In genomic region chr13:27161423-27161822, GRCh38 we compare ENCODE assay signal across 18 cellular contexts.
"Had no signal": no experiment of that assay in that cellular context is flagged by ENCODE, and none has a peak within 500 bp of the region (broad histone marks: within the 10 kb centered on the region; RNA-seq: fewer than 3 reads in every experiment).

No MANE protein-coding gene starts in this region.

- H3K27ac Mint-ChIP-seq: activated CD4-positive, alpha-beta memory T cell treated with anti-CD3 and anti-CD28 coated beads, Interleukin-2, amount 10 ng/mL, durations not matched to agents 7 days and 5 days; activated naive CD4-positive, alpha-beta T cell treated with anti-CD3 and anti-CD28 coated beads, Interleukin-2, amount 50 U/mL, for 24 hours had no signal

- H3K36me3 ChIP-seq: colonic mucosa, left lung, upper lobe of right lung had no signal

- H3K9me3 Mint-ChIP-seq: activated T-cell treated with anti-CD3 and anti-CD28 coated beads, Interleukin-2, amount 50 U/mL, for 24 hours had no signal

- H3K4me3 Mint-ChIP-seq: activated CD4-positive, alpha-beta memory T cell treated with anti-CD3 and anti-CD28 coated beads, Interleukin-2, amount 10 ng/mL, durations not matched to agents 7 days and 5 days; activated naive CD4-positive, alpha-beta T cell treated with anti-CD3 and anti-CD28 coated beads, Interleukin-2, amount 50 U/mL, for 24 hours had no signal

- H3K27ac ChIP-seq: body of pancreas, colonic mucosa, left lung, parathyroid adenoma, upper lobe of right lung, VCaP had no signal

- H3K9ac ChIP-seq: parathyroid adenoma had no signal

- H3K4me1 ChIP-seq: colonic mucosa, parathyroid adenoma had no signal

- H3K36me3 Mint-ChIP-seq: naive thymus-derived CD8-positive, alpha-beta T cell had no signal

- H2AFZ ChIP-seq: parathyroid adenoma had no signal

- H3K27me3 ChIP-seq: body of pancreas, colonic mucosa, left lung, upper lobe of right lung had no signal

- ATAC-seq: body of pancreas, left lung, upper lobe of right lung had no signal

- H3K9me3 ChIP-seq: body of pancreas, colonic mucosa, left lung had no signal

- H3K4me3 ChIP-seq: body of pancreas, colonic mucosa, left lung, upper lobe of right lung had no signal

- DNase-seq: activated CD4-positive, alpha-beta memory T cell treated with anti-CD3 and anti-CD28 coated beads, Interleukin-2, amount 10 ng/mL, durations not matched to agents 7 days and 5 days; activated effector memory CD4-positive, alpha-beta T cell treated with Interleukin-2 at 50 U/mL for 16 hours; activated T-cell treated with anti-CD3 and anti-CD28 coated beads, Interleukin-2, amount 50 U/mL, for 24 hours; amniotic stem cell; caudate nucleus; colonic mucosa; hippocampal formation; kidney; left lung; mammary epithelial cell; stimulated activated naive CD4-positive, alpha-beta T cell treated with Interleukin-2 at 50 U/mL for 16 hours; T-helper 9 cell; upper lobe of right lung had no signal
